Comparison of ENCODE assay signal across 1 cellular context in genomic region chr10:102280397-102281015, GRCh38.
TF ChIP-seq lines count a peak whose summit lies in the region.

No MANE protein-coding gene starts in this region.

TF ChIP-seq in K562, 482 proteins besides CTCF, POLR2A, EP300 and RAD21 (continued from another document):
- TF ChIP-seq FOXO4 (CRISPR knock-in tag; IDR thresholded peaks at IDR 0.05): no peak
- TF ChIP-seq ZFX (CRISPR knock-in tag; IDR thresholded peaks at IDR 0.05): no peak
- TF ChIP-seq, protein P1, sequence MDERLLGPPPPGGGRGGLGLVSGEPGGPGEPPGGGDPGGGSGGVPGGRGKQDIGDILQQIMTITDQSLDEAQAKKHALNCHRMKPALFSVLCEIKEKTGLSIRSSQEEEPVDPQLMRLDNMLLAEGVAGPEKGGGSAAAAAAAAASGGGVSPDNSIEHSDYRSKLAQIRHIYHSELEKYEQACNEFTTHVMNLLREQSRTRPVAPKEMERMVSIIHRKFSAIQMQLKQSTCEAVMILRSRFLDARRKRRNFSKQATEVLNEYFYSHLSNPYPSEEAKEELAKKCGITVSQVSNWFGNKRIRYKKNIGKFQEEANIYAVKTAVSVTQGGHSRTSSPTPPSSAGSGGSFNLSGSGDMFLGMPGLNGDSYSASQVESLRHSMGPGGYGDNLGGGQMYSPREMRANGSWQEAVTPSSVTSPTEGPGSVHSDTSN (CRISPR knock-in tag; IDR thresholded peaks at IDR 0.05; ENCODE audit: low read depth): no peak
- TF ChIP-seq, protein P1 (tag; conservative IDR thresholded peaks at IDR 0.05; ENCODE audit: low read depth): peak; percentile 85
- TF ChIP-seq SRSF9 (IDR thresholded peaks at IDR 0.05; ENCODE audit: borderline replicate concordance, low read depth, low read length): no peak
- no peak for TF ChIP-seq KDM4B (IDR thresholded peaks at IDR 0.05; ENCODE audit: borderline replicate concordance in 2 of 2, low read depth in 1 of 2)
- TF ChIP-seq MYBL2 (IDR thresholded peaks at IDR 0.05; ENCODE audit: low read depth): no peak
- no peak for TF ChIP-seq MYBL2 (CRISPR knock-in tag; IDR thresholded peaks at IDR 0.05; ENCODE audit: borderline replicate concordance)
- no peak for TF ChIP-seq ZKSCAN1 (IDR thresholded peaks at IDR 0.05; ENCODE audit: low read depth, low read length)
- TF ChIP-seq SRSF7 (optimal IDR thresholded peaks at IDR 0.05; ENCODE audit: low read depth, low read length): no peak
- TF ChIP-seq RBFOX2 (IDR thresholded peaks at IDR 0.05; ENCODE audit: low read depth, low read length): no peak
- TF ChIP-seq TCF3 (CRISPR knock-in tag; IDR thresholded peaks at IDR 0.05): peak; percentile 35; the same call in 1 of the 2 replicates
- no peak for TF ChIP-seq DACH1 (IDR thresholded peaks at IDR 0.05; ENCODE audit: partially characterized antibody)
- TF ChIP-seq, protein P2, sequence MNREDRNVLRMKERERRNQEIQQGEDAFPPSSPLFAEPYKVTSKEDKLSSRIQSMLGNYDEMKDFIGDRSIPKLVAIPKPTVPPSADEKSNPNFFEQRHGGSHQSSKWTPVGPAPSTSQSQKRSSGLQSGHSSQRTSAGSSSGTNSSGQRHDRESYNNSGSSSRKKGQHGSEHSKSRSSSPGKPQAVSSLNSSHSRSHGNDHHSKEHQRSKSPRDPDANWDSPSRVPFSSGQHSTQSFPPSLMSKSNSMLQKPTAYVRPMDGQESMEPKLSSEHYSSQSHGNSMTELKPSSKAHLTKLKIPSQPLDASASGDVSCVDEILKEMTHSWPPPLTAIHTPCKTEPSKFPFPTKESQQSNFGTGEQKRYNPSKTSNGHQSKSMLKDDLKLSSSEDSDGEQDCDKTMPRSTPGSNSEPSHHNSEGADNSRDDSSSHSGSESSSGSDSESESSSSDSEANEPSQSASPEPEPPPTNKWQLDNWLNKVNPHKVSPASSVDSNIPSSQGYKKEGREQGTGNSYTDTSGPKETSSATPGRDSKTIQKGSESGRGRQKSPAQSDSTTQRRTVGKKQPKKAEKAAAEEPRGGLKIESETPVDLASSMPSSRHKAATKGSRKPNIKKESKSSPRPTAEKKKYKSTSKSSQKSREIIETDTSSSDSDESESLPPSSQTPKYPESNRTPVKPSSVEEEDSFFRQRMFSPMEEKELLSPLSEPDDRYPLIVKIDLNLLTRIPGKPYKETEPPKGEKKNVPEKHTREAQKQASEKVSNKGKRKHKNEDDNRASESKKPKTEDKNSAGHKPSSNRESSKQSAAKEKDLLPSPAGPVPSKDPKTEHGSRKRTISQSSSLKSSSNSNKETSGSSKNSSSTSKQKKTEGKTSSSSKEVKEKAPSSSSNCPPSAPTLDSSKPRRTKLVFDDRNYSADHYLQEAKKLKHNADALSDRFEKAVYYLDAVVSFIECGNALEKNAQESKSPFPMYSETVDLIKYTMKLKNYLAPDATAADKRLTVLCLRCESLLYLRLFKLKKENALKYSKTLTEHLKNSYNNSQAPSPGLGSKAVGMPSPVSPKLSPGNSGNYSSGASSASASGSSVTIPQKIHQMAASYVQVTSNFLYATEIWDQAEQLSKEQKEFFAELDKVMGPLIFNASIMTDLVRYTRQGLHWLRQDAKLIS (CRISPR knock-in tag; IDR thresholded peaks at IDR 0.05): no peak
- no peak for TF ChIP-seq ILF3 (IDR thresholded peaks at IDR 0.05; ENCODE audit: borderline replicate concordance)
- TF ChIP-seq MBD1 (CRISPR knock-in tag; IDR thresholded peaks at IDR 0.05): no peak
- TF ChIP-seq, protein P3, sequence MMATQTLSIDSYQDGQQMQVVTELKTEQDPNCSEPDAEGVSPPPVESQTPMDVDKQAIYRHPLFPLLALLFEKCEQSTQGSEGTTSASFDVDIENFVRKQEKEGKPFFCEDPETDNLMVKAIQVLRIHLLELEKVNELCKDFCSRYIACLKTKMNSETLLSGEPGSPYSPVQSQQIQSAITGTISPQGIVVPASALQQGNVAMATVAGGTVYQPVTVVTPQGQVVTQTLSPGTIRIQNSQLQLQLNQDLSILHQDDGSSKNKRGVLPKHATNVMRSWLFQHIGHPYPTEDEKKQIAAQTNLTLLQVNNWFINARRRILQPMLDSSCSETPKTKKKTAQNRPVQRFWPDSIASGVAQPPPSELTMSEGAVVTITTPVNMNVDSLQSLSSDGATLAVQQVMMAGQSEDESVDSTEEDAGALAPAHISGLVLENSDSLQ (IDR thresholded peaks at IDR 0.05): peak; percentile 94
- TF ChIP-seq KDM1A (IDR thresholded peaks at IDR 0.05): peak; percentile 48 to 69; a peak in 3 of 4 replicates
- no peak for TF ChIP-seq POLR2G (IDR thresholded peaks at IDR 0.05; ENCODE audit: low read depth, low read length)
- no peak for TF ChIP-seq KLF1 (tag; IDR thresholded peaks at IDR 0.05)
- TF ChIP-seq HNRNPH1 (optimal IDR thresholded peaks at IDR 0.05; ENCODE audit: low read depth, low read length): no peak
- TF ChIP-seq ZBTB49 (CRISPR knock-in tag; IDR thresholded peaks at IDR 0.05; ENCODE audit: borderline replicate concordance): no peak
- TF ChIP-seq CBFA2T3 (IDR thresholded peaks at IDR 0.05): peak; percentile 23; the same call in 1 of the 2 replicates
- TF ChIP-seq ZFP1 (CRISPR knock-in tag; IDR thresholded peaks at IDR 0.05): no peak
- no peak for TF ChIP-seq ARID4B (CRISPR knock-in tag; IDR thresholded peaks at IDR 0.05)
- TF ChIP-seq FOXA3 (CRISPR knock-in tag; conservative IDR thresholded peaks at IDR 0.05 in 1 of 2, IDR thresholded peaks at IDR 0.05 in 1 of 2): peak in 1 of 2 experiments; percentile 70; a peak in 2 of 4 replicates
